In genomic region chrX:84187501-84188319, GRCh38 we compare ENCODE assay signal across 8 cellular contexts. TPM values are rescaled to one million over a fixed set of nuclear protein-coding genes. Genes with fewer than 3 reads are reported as not detected.
DNase-seq lines count a peak whose midpoint lies in the region; ATAC-seq and TF ChIP-seq lines count a peak whose summit lies in the region.

TSS of gene RPS6KA6 (minus strand) at chrX:84188199. CDS start at chrX:84187899, 300 bp downstream.

- H3K9me3 ChIP-seq in effector memory CD4-positive, alpha-beta T cell (ENCODE audit: control insufficient read depth, low read length): no peaks in the 10 kb centered on the region

- H3K4me1 Mint-ChIP-seq in MCF 10A (ENCODE audit: insufficient read depth, unreplicated experiment): no peaks in the 10 kb centered on the region
- peaks cover 2% of the 10 kb centered on the region for H3K4me1 Mint-ChIP-seq in activated CD4-positive, alpha-beta T cell treated with anti-CD3 and anti-CD28 coated beads, Interleukin-2, amount 10 ng/mL, durations not matched to agents 7 days and 5 days
- H3K4me1 Mint-ChIP-seq in neural crest cell: peaks cover 10% of the 10 kb centered on the region

- BruUV-seq in MCF 10A (replicated peaks; lab: Mats Ljungman, UMichigan): no TSS peak

- H3K27ac ChIP-seq in effector memory CD4-positive, alpha-beta T cell (ENCODE audit: insufficient read depth, low read length, poor library complexity, severe bottlenecking): no peak within 1 kb of the TSS

- H3K36me3 Mint-ChIP-seq in MCF 10A (ENCODE audit: insufficient read depth, unreplicated experiment) (no peaks in the 10 kb centered on the region), neural crest cell (ENCODE audit: low read depth) (peaks cover 4% of the 10 kb centered on the region)
- no peaks in the 10 kb centered on the region for H3K36me3 Mint-ChIP-seq in activated CD4-positive, alpha-beta T cell treated with anti-CD3 and anti-CD28 coated beads, Interleukin-2, amount 10 ng/mL, durations not matched to agents 7 days and 5 days (ENCODE audit: low read depth)

- in situ Hi-C loops in T47D (cut with HindIII; ENCODE audit: low pct_unique_long_range_greater_than_20kb, low sequenced_read_pairs): no loop called here

- ATAC-seq in HG03378 (IDR thresholded peaks at IDR 0.05; ENCODE audit: unreplicated experiment): peak; percentile 31
- no peak for ATAC-seq in GM21717 (IDR thresholded peaks at IDR 0.05; ENCODE audit: unreplicated experiment)

- H3K4me3 ChIP-seq in fibroblast of pulmonary artery (replicated peaks; ENCODE audit: low read depth, low read length): peak within 1 kb of the TSS; percentile 59
- H3K4me3 ChIP-seq in effector memory CD4-positive, alpha-beta T cell (ENCODE audit: insufficient read depth, low read depth, low read length, poor library complexity, severe bottlenecking): no peak within 1 kb of the TSS

- H3K4me3 Mint-ChIP-seq in MCF 10A (ENCODE audit: unreplicated experiment) (no peak within 1 kb of the TSS), neural crest cell (peak within 1 kb of the TSS; percentile 93)
- H3K4me3 Mint-ChIP-seq in activated CD4-positive, alpha-beta T cell treated with anti-CD3 and anti-CD28 coated beads, Interleukin-2, amount 10 ng/mL, durations not matched to agents 7 days and 5 days: peak within 1 kb of the TSS; percentile 32

- intact Hi-C loops in MCF 10A (cut with micrococcal nuclease): no loop called here

- H3K4me1 ChIP-seq in effector memory CD4-positive, alpha-beta T cell (ENCODE audit: control insufficient read depth, insufficient read depth, low read length, poor library complexity, severe bottlenecking): no peaks in the 10 kb centered on the region

- CTCF ChIA-PET in MCF 10A (lab: Yijun Ruan, JAX): no interaction called here
- CTCF ChIA-PET in activated CD4-positive, alpha-beta T cell treated with anti-CD3 and anti-CD28 coated beads, Interleukin-2, amount 10 ng/mL, durations not matched to agents 7 days and 5 days (lab: Charles Lee): no interaction called here

- no peak for TF ChIP-seq CTCF in MCF 10A (IDR thresholded peaks at IDR 0.05; ENCODE audit: unreplicated experiment)
- no peak for TF ChIP-seq CTCF in fibroblast of pulmonary artery (IDR thresholded peaks at IDR 0.05; ENCODE audit: low read length, missing control alignments)
- TF ChIP-seq CTCF in neural crest cell (conservative IDR thresholded peaks at IDR 0.05): no peak

- H3K9me3 Mint-ChIP-seq in MCF 10A (ENCODE audit: unreplicated experiment) (peaks cover 11% of the 10 kb centered on the region), neural crest cell (peaks cover 3% of the 10 kb centered on the region)
- H3K9me3 Mint-ChIP-seq in activated CD4-positive, alpha-beta T cell treated with anti-CD3 and anti-CD28 coated beads, Interleukin-2, amount 10 ng/mL, durations not matched to agents 7 days and 5 days: no peaks in the 10 kb centered on the region

- POLR2A ChIA-PET in MCF 10A (lab: Yijun Ruan, JAX): no interaction called here
- POLR2A ChIA-PET in activated CD4-positive, alpha-beta T cell treated with anti-CD3 and anti-CD28 coated beads, Interleukin-2, amount 10 ng/mL, durations not matched to agents 7 days and 5 days (lab: Charles Lee): no interaction called here

- peak; percentile 10 to 16 for DNase-seq in T47D (ENCODE audit: low read depth in 1 of 2, low spot score in 1 of 2)
- DNase-seq in MCF 10A (ENCODE audit: unreplicated experiment): no peak
- no peak for DNase-seq in activated CD4-positive, alpha-beta T cell treated with anti-CD3 and anti-CD28 coated beads, Interleukin-2, amount 10 ng/mL, durations not matched to agents 7 days and 5 days
- DNase-seq in fibroblast of pulmonary artery (ENCODE audit: low read depth): peak; percentile 15
- DNase-seq in neural crest cell (ENCODE audit: low read depth, low spot score): peak; percentile 38
- DNase-seq in effector memory CD4-positive, alpha-beta T cell: no peak

- no peaks in the 10 kb centered on the region for H3K36me3 ChIP-seq in effector memory CD4-positive, alpha-beta T cell (ENCODE audit: control insufficient read depth, insufficient read depth, low read length)

- H3K27ac Mint-ChIP-seq in MCF 10A (ENCODE audit: low read depth, unreplicated experiment): no peak within 1 kb of the TSS
- H3K27ac Mint-ChIP-seq in activated CD4-positive, alpha-beta T cell treated with anti-CD3 and anti-CD28 coated beads, Interleukin-2, amount 10 ng/mL, durations not matched to agents 7 days and 5 days: no peak within 1 kb of the TSS
- H3K27ac Mint-ChIP-seq in neural crest cell (ENCODE audit: unreplicated experiment): peak within 1 kb of the TSS; percentile 83

- H3K27me3 Mint-ChIP-seq in MCF 10A (ENCODE audit: insufficient read depth, unreplicated experiment) (no peaks in the 10 kb centered on the region), neural crest cell (ENCODE audit: low read depth) (no peaks in the 10 kb centered on the region)
- H3K27me3 Mint-ChIP-seq in activated CD4-positive, alpha-beta T cell treated with anti-CD3 and anti-CD28 coated beads, Interleukin-2, amount 10 ng/mL, durations not matched to agents 7 days and 5 days: peaks cover 9% of the 10 kb centered on the region

- H3K27me3 ChIP-seq in effector memory CD4-positive, alpha-beta T cell (replicated peaks; ENCODE audit: control insufficient read depth, insufficient read depth, low read length, poor library complexity, severe bottlenecking): no peaks in the 10 kb centered on the region

RNA-seq across cellular contexts. Expression of gene RPS6KA6, which starts in this region (rescaled TPM):
- total RNA-seq in MCF 10A (2022) (not detected in 2 replicates), neural crest cell (7.8 and 8.8 TPM in 2 replicates)
- total RNA-seq in activated CD4-positive, alpha-beta T cell treated with anti-CD3 and anti-CD28 coated beads, Interleukin-2, amount 10 ng/mL, durations not matched to agents 7 days and 5 days: not detected

Comparison
In these comparisons a context has a peak if more than half of its experiments do, and no peak if none do; other contexts are left out.
1. DNase-seq: peak in T47D (2 of 2), fibroblast of pulmonary artery (single experiment) and neural crest cell (single experiment); none in MCF 10A (single experiment), activated CD4-positive, alpha-beta T cell treated with anti-CD3 and anti-CD28 coated beads, Interleukin-2, amount 10 ng/mL, durations not matched to agents 7 days and 5 days (single experiment) and effector memory CD4-positive, alpha-beta T cell (0 of 3).